ENCODE assay signal across 9 cellular contexts in genomic region chr12:99130808-99131538, GRCh38.
DNase-seq lines count a peak whose midpoint lies in the region; ATAC-seq and TF ChIP-seq lines count a peak whose summit lies in the region.
"Had no signal": no experiment of that assay in that cellular context is flagged by ENCODE, and none has a peak within 500 bp of the region (broad histone marks: within the 10 kb centered on the region; RNA-seq: fewer than 3 reads in every experiment).

No MANE protein-coding gene starts in this region.

- 78% methylated on average over 3 of the region's 3 CpGs for WGBS in hepatocyte (ENCODE audit: low lambda C conversion rate, missing lambda C conversion rate)

- no peaks in the 10 kb centered on the region for H3K27me3 Mint-ChIP-seq in activated T-cell treated with anti-CD3 and anti-CD28 coated beads, Interleukin-2, amount 50 U/mL, for 4 hours (ENCODE audit: low read depth)

- TF ChIP-seq CTCF in coronary artery (IDR thresholded peaks at IDR 0.05) (no peak), hepatocyte (IDR thresholded peaks at IDR 0.05; ENCODE audit: poor library complexity) (no peak)

- ATAC-seq in GM21381 (IDR thresholded peaks at IDR 0.05; ENCODE audit: unreplicated experiment) (peak; percentile 94), HG03432 (IDR thresholded peaks at IDR 0.05; ENCODE audit: unreplicated experiment) (peak; percentile 97)
- ATAC-seq in activated T-cell treated with anti-CD3 and anti-CD28 coated beads, Interleukin-2, amount 50 U/mL, for 4 hours = no peak

- H3K4me3 Mint-ChIP-seq in activated T-cell treated with anti-CD3 and anti-CD28 coated beads, Interleukin-2, amount 50 U/mL, for 4 hours = no peak overlapping the region

- no peaks in the 10 kb centered on the region for H3K79me2 ChIP-seq in ACC112 (ENCODE audit: control insufficient read depth, insufficient read depth, low read length, unreplicated experiment)
- no peaks in the 10 kb centered on the region for H3K79me2 ChIP-seq in hepatocyte

- no peaks in the 10 kb centered on the region for H3K9me3 ChIP-seq in hepatocyte (ENCODE audit: low read depth)

- H3K9me2 ChIP-seq in hepatocyte (replicated peaks; ENCODE audit: insufficient read depth) = no peaks in the 10 kb centered on the region

- H4K20me1 ChIP-seq in hepatocyte (ENCODE audit: insufficient read depth, poor library complexity, severe bottlenecking) = no peaks in the 10 kb centered on the region

- H3K27me3 ChIP-seq in ACC112 (ENCODE audit: insufficient read depth, low read length) (no peaks in the 10 kb centered on the region), hepatocyte (no peaks in the 10 kb centered on the region)

- H3K4me1 Mint-ChIP-seq in activated T-cell treated with anti-CD3 and anti-CD28 coated beads, Interleukin-2, amount 50 U/mL, for 4 hours (ENCODE audit: low read depth) = no peaks in the 10 kb centered on the region

- H3K9me3 Mint-ChIP-seq in activated T-cell treated with anti-CD3 and anti-CD28 coated beads, Interleukin-2, amount 50 U/mL, for 4 hours = no peaks in the 10 kb centered on the region

- peak overlapping the region; percentile 4 for H2AFZ ChIP-seq in ACC112 (ENCODE audit: low read length, unreplicated experiment)
- H2AFZ ChIP-seq in hepatocyte = no peak overlapping the region

- no peaks in the 10 kb centered on the region for H3K36me3 Mint-ChIP-seq in activated T-cell treated with anti-CD3 and anti-CD28 coated beads, Interleukin-2, amount 50 U/mL, for 4 hours (ENCODE audit: insufficient read depth)

- H3K4me2 ChIP-seq in hepatocyte = no peak overlapping the region

- H3K4me1 ChIP-seq in ACC112 (ENCODE audit: control insufficient read depth, insufficient read depth, low read length, unreplicated experiment) (peaks cover 3% of the 10 kb centered on the region), hepatocyte (ENCODE audit: insufficient read depth) (no peaks in the 10 kb centered on the region)

- H3K4me3 ChIP-seq in ACC112 (ENCODE audit: low read depth, low read length) (peak overlapping the region; percentile 68), coronary artery (peak overlapping the region; percentile 40), hepatocyte (no peak overlapping the region)

- H3K36me3 ChIP-seq in ACC112 (ENCODE audit: insufficient read depth, low read length) (no peaks in the 10 kb centered on the region), hepatocyte (replicated peaks; ENCODE audit: insufficient read depth, low read depth) (no peaks in the 10 kb centered on the region)

- no peak for DNase-seq in coronary artery (ENCODE audit: low spot score)
- no peak for DNase-seq in activated T-cell treated with anti-CD3 and anti-CD28 coated beads, Interleukin-2, amount 50 U/mL, for 4 hours
- no peak for DNase-seq in activated T-cell treated with anti-CD3 and anti-CD28 coated beads for 4 hours
- no peak for DNase-seq in medulla oblongata (ENCODE audit: extremely low spot score)
- DNase-seq in hepatocyte (ENCODE audit: low spot score) = no peak
- DNase-seq: Kasumi-1 had no signal

- peak overlapping the region; percentile 42; the same call in 1 of the 2 replicates for H3K27ac ChIP-seq in ACC112 (ENCODE audit: low read depth, low read length)
- H3K27ac ChIP-seq in coronary artery = peak overlapping the region in 1 of 2 donors; percentile 54
- no peak overlapping the region for H3K27ac ChIP-seq in hepatocyte

Comparison
In these comparisons a context has a peak if more than half of its experiments do, and no peak if none do; other contexts are left out.
1. ATAC-seq: peak in GM21381 (single experiment) and HG03432 (single experiment); none in activated T-cell treated with anti-CD3 and anti-CD28 coated beads, Interleukin-2, amount 50 U/mL, for 4 hours (0 of 2).